In the genomic region with DNA sequence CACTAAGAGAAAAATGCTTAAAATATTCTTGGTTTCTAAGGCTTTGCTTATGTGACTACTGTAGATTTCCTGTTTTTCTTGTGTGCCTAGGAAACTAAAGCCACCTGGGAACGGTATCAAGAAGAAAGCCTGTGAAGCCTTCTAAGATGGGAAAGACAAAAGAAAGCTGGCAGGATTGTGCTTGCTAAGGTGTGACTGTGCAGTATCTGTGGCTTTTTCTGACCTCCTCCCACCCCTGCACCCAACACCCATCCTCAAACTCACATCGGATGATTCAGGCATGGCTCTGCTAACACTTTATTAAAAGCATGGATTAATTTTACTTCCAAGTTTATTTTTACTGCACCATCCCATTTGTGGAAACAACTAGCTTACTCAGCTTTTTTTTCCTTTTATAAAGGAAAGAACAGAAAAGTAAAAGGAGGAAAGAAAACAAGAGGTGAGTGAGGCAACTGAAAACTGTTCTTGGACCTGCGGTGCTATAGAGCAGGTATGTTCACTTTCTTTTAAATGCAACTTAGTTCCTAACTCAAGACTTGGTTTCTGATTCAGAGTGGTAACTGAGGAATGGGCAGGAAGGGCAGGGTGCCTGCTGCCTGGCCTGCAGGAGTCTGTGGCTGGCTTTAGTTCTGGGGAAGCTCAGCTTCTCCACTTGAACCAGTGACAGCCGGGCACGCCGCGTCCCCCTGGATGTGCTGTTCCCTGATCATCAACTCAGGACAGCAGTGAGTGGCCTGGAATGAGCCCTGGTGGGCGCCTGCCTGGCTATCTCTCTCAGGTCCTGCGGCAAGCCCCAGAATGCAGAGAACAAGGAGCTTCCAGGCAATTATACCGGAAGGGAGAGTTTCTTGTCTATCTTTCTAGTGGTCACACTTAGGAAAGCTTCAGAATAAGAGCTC, we compare ENCODE assay signal across 9 cellular contexts. TPM values are rescaled to one million over a fixed set of nuclear protein-coding genes. Genes with fewer than 3 reads are reported as not detected.
A peak's percentile ranks its signal among the peaks of the same experiment; 100 is the strongest.
DNase-seq lines count a peak whose midpoint lies in the region; ATAC-seq and TF ChIP-seq lines count a peak whose summit lies in the region.
"Had no signal": no experiment of that assay in that cellular context is flagged by ENCODE, and none has a peak within 500 bp of the region (broad histone marks: within the 10 kb centered on the region; RNA-seq: fewer than 3 reads in every experiment).

A gene with protein sequence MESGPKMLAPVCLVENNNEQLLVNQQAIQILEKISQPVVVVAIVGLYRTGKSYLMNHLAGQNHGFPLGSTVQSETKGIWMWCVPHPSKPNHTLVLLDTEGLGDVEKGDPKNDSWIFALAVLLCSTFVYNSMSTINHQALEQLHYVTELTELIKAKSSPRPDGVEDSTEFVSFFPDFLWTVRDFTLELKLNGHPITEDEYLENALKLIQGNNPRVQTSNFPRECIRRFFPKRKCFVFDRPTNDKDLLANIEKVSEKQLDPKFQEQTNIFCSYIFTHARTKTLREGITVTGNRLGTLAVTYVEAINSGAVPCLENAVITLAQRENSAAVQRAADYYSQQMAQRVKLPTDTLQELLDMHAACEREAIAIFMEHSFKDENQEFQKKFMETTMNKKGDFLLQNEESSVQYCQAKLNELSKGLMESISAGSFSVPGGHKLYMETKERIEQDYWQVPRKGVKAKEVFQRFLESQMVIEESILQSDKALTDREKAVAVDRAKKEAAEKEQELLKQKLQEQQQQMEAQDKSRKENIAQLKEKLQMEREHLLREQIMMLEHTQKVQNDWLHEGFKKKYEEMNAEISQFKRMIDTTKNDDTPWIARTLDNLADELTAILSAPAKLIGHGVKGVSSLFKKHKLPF (plus strand): TSS at position 422 of the 899 bp plus-strand sequence. CDS start 4,493 bp downstream, outside the sequence.

- intact Hi-C loops in left ventricle myocardium superior (cut with micrococcal nuclease), result no loop called here
- intact Hi-C loops in body of pancreas (cut with DNase I), result no loop called here
- intact Hi-C loops in prostate gland (cut with DNase I), result loop anchor here (10.0 kb wide), 1 partner anchor 279 kb away; no protein-coding TSS in a partner anchor

- no peak for TF ChIP-seq CTCF in RWPE2 (IDR thresholded peaks at IDR 0.05; ENCODE audit: poor library complexity, severe bottlenecking)
- no peak for TF ChIP-seq CTCF in body of pancreas (IDR thresholded peaks at IDR 0.05)
- TF ChIP-seq CTCF in prostate gland (IDR thresholded peaks at IDR 0.05), result no peak

- H3K4me3 ChIP-seq in RWPE2 (ENCODE audit: severe bottlenecking) (no peak within 1 kb of the TSS), body of pancreas (no peak within 1 kb of the TSS), prostate gland (no peak within 1 kb of the TSS)

- H3K36me3 ChIP-seq in RWPE2 (ENCODE audit: low read depth), result no peaks in the 10 kb centered on the region
- H3K36me3 ChIP-seq in body of pancreas (replicated peaks in 1 of 2; ENCODE audit: insufficient read depth in 1 of 2, low read depth in 2 of 2), result no peaks in the 10 kb centered on the region
- no peaks in the 10 kb centered on the region for H3K36me3 ChIP-seq in prostate gland

- WGBS in body of pancreas, 2 donors, result 58 to 70% methylated on average over 8 to 10 of the region's 10 CpGs
- WGBS in prostate gland, result 45% methylated on average over 10 of the region's 10 CpGs

- DNase-seq in EH (ENCODE audit: low read depth) (peak; percentile 3), RWPE2 (ENCODE audit: low spot score) (no peak), left ventricle myocardium superior (peak; percentile 66), DMS53 treated with DMSO at 0.1 percent for 48 hours (lab: John Stamatoyannopoulos, UW; ENCODE audit: unreplicated experiment) (no peak), body of pancreas (no peak), HCEC 1CT (no peak), prostate gland (ENCODE audit: low spot score) (no peak)
- DNase-seq: SIG-M5 had no signal

- no peak within 1 kb of the TSS for H3K27ac ChIP-seq in RWPE2 (ENCODE audit: poor library complexity, severe bottlenecking)
- no peak within 1 kb of the TSS for H3K27ac ChIP-seq in body of pancreas
- H3K27ac ChIP-seq in prostate gland, result no peak within 1 kb of the TSS

- H3K27me3 ChIP-seq in RWPE2 (ENCODE audit: insufficient read depth, poor library complexity, severe bottlenecking) (no peaks in the 10 kb centered on the region), body of pancreas (no peaks in the 10 kb centered on the region), prostate gland (replicated peaks; ENCODE audit: insufficient read depth) (no peaks in the 10 kb centered on the region)

- peaks cover 9% of the 10 kb centered on the region for H3K4me1 ChIP-seq in RWPE2 (ENCODE audit: insufficient read depth, poor library complexity, severe bottlenecking)
- H3K4me1 ChIP-seq in body of pancreas, result no peaks in the 10 kb centered on the region
- H3K4me1 ChIP-seq in prostate gland (replicated peaks), result no peaks in the 10 kb centered on the region

- H3K9me3 ChIP-seq in RWPE2 (ENCODE audit: severe bottlenecking) (no peaks in the 10 kb centered on the region), body of pancreas (no peaks in the 10 kb centered on the region), prostate gland (no peaks in the 10 kb centered on the region)

- TF ChIP-seq POLR2A in body of pancreas (IDR thresholded peaks at IDR 0.05) (no peak), prostate gland (IDR thresholded peaks at IDR 0.05) (no peak)

- ATAC-seq in GM21576 (IDR thresholded peaks at IDR 0.05; ENCODE audit: unreplicated experiment) (peak; percentile 26), RWPE2 (ENCODE audit: low read depth) (peak; percentile 79), left ventricle myocardium superior (peak; percentile 97), body of pancreas (no peak)

RNA-seq across cellular contexts. Expression of the gene that starts here (rescaled TPM):
- total RNA-seq in left ventricle myocardium superior, result not detected
- total RNA-seq in body of pancreas, result not detected
- total RNA-seq in prostate gland, result not detected

Comparison
In these comparisons a context has a peak if more than half of its experiments do, and no peak if none do; other contexts are left out.
1. Peak in DNase-seq and ATAC-seq in left ventricle myocardium superior; RNA of the gene not detected or under 1 TPM.